24 cellular contexts compared by ENCODE assay signal in the genomic region with DNA sequence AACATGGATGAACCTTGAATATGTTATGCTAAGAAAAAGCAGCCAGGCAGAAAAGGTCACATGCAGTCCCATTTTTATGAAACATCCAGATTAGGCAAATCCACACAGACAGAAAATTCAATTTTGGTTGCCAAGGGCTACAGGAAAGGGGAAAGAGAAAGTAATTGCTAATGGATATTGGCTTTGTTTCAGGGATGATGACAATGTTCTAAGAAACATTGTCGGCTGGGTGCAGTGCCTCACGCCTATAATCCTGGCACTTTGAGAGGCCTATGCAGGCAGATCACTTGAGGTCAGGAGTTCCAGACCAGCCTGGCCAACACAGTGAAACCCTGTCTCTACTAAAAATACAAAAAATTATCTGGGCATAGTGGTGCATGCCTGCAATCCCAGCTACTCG. TPM values are rescaled to one million over a fixed set of nuclear protein-coding genes. Genes with fewer than 3 reads are reported as not detected.
A peak's percentile ranks its signal among the peaks of the same experiment; 100 is the strongest.
DNase-seq lines count a peak whose midpoint lies in the region; FAIRE-seq and TF ChIP-seq lines count a peak whose summit lies in the region.
"Had no signal": no experiment of that assay in that cellular context is flagged by ENCODE, and none has a peak within 500 bp of the region (broad histone marks: within the 10 kb centered on the region; RNA-seq: fewer than 3 reads in every experiment).

No MANE protein-coding gene starts in this region.

- no peak for FAIRE-seq in GM12891 (lab: Jason Lieb, UNC)
- FAIRE-seq: A549, HepG2 had no signal

- DNase-seq in Ammon's horn (ENCODE audit: low spot score), result peak; percentile 16
- peak; percentile 4 for DNase-seq in astrocyte of the spinal cord (ENCODE audit: low read depth, low spot score)
- DNase-seq in fibroblast of gingiva (ENCODE audit: low read depth), result peak; percentile 36
- peak; percentile 16 to 39 for DNase-seq in lung microvascular endothelial cell (ENCODE audit: low read depth in 2 of 2)
- DNase-seq in GM12891 (ENCODE audit: insufficient read length, low spot score), result no peak
- no peak for DNase-seq in SK-N-DZ (ENCODE audit: low spot score)
- no peak for DNase-seq in KBM-7
- DNase-seq in G401 (ENCODE audit: low spot score), result no peak
- DNase-seq: Calu3; DMS79 treated with DMSO at 0.1 percent for 48 hours; H9; MV-4-11; NCI-H1105; NCI-H1436 treated with DMSO at 0.1 percent for 48 hours; NCI-H1930; NCI-H2107; NCI-H524; NCI-H82; NK-92 treated with Interleukin-12 subunit alpha and Interleukin-12 subunit beta, amount 100 ng/mL, for 24 hours; PC-9; RPMI8226; SHP77 had no signal

- H3K4me3 ChIP-seq in astrocyte of the spinal cord (ENCODE audit: low read depth, low read length), result no peak overlapping the region
- H3K4me3 ChIP-seq: A549, PC-9 had no signal

- in situ Hi-C loops in astrocyte of the spinal cord (cut with HindIII; ENCODE audit: low sequenced_read_pairs), result no loop called here
- in situ Hi-C loops in KBM-7 (cut with MboI; ENCODE audit: low pct_unique_long_range_greater_than_20kb, low sequenced_read_pairs), result no loop called here
- in situ Hi-C loops in G401 (cut with HindIII; ENCODE audit: low sequenced_read_pairs), result no loop called here

- no peak for TF ChIP-seq POLR2A in GM12891 (IDR thresholded peaks at IDR 0.05; ENCODE audit: low read depth, low read length)

- TF ChIP-seq CTCF in astrocyte of the spinal cord (IDR thresholded peaks at IDR 0.05; ENCODE audit: low read depth, low read length), result no peak

TF ChIP-seq in GM12891, 5 proteins besides CTCF, POLR2A, EP300 and RAD21:
- TF ChIP-seq PAX5 (IDR thresholded peaks at IDR 0.05; ENCODE audit: insufficient read depth, low read length, severe bottlenecking) (no peak), POLR2AphosphoS5 (IDR thresholded peaks at IDR 0.05; ENCODE audit: low read depth, low read length) (no peak), POU2F2 (IDR thresholded peaks at IDR 0.05; ENCODE audit: low read depth, low read length) (no peak), SPI1 (IDR thresholded peaks at IDR 0.05; ENCODE audit: low read depth, low read length) (no peak), TAF1 (IDR thresholded peaks at IDR 0.05; ENCODE audit: low read depth, low read length) (no peak)

RNA-seq across cellular contexts. Expression of a gene that starts 23.0 kb away (rescaled TPM):
- 8.7 and 27.0 TPM in 2 replicates for total RNA-seq in lung microvascular endothelial cell
- 3.3 TPM for polyA plus RNA-seq in GM12891 (2012; ENCODE audit: low read depth, missing spikeins)
- 24.1 and 28.8 TPM in 2 replicates for polyA plus RNA-seq in SK-N-DZ (2014; cell fraction: cytosol; rRNA removed)
- 43.4 and 47.1 TPM in 2 replicates for polyA plus RNA-seq in SK-N-DZ (2014; cell fraction: nucleus; rRNA removed)
- 17.6 and 24.8 TPM in 2 replicates for total RNA-seq in G401 (2014; rRNA removed; shearing (Covaris generic))

Comparison
In these comparisons a context has a peak if more than half of its experiments do, and no peak if none do; other contexts are left out.
1. DNase-seq: peak in Ammon's horn (single experiment), astrocyte of the spinal cord (single experiment), fibroblast of gingiva (single experiment) and lung microvascular endothelial cell (2 of 2); none in GM12891 (single experiment), SK-N-DZ (single experiment), KBM-7 (single experiment) and G401 (single experiment).